In genomic region chr2:109218087-109218791, GRCh38 we compare ENCODE assay signal across 8 cellular contexts.
DNase-seq lines count a peak whose midpoint lies in the region; ATAC-seq, FAIRE-seq and TF ChIP-seq lines count a peak whose summit lies in the region.

No MANE protein-coding gene starts in this region.

- ATAC-seq in HG03064 (IDR thresholded peaks at IDR 0.05; ENCODE audit: low read depth, unreplicated experiment) = peak; percentile 48
- ATAC-seq in stimulated activated effector memory CD8-positive, alpha-beta T cell treated with anti-CD3 and anti-CD28 coated beads, Interleukin-12 subunit alpha, Interleukin-12 subunit beta, amount 100 ng/mL, for 72 hours = no peak

- DNase-seq in NCI-H2171 treated with DMSO at 0.1 percent for 48 hours (lab: John Stamatoyannopoulos, UW) = peak; percentile 65
- DNase-seq in NCI-H2171 (lab: John Stamatoyannopoulos, UW) = no peak
- DNase-seq in astrocyte of the spinal cord (ENCODE audit: low read depth, low spot score) = peak; percentile 61
- DNase-seq in stimulated activated effector memory CD8-positive, alpha-beta T cell treated with anti-CD3 and anti-CD28 coated beads, Interleukin-12 subunit alpha, Interleukin-12 subunit beta, amount 100 ng/mL, for 72 hours (ENCODE audit: low spot score in 2 of 2) = no peak
- no peak for DNase-seq in RCC 7860 (ENCODE audit: low spot score)
- DNase-seq in NCI-H82 (lab: John Stamatoyannopoulos, UW) = no peak
- DNase-seq in SK-N-DZ (ENCODE audit: low spot score) = no peak

- TF ChIP-seq CTCF in astrocyte of the spinal cord (IDR thresholded peaks at IDR 0.05; ENCODE audit: low read depth, low read length) = no peak

- H3K4me3 ChIP-seq in astrocyte of the spinal cord (ENCODE audit: low read depth, low read length) = no peak overlapping the region

- peaks cover 55% of the 10 kb centered on the region for H3K4me1 Mint-ChIP-seq in stimulated activated effector memory CD8-positive, alpha-beta T cell treated with anti-CD3 and anti-CD28 coated beads, Interleukin-12 subunit alpha, Interleukin-12 subunit beta, amount 100 ng/mL, for 72 hours

- no peaks in the 10 kb centered on the region for H3K9me3 Mint-ChIP-seq in stimulated activated effector memory CD8-positive, alpha-beta T cell treated with anti-CD3 and anti-CD28 coated beads, Interleukin-12 subunit alpha, Interleukin-12 subunit beta, amount 100 ng/mL, for 72 hours

- no peak for FAIRE-seq in RCC 7860 (lab: Jason Lieb, UNC)

- H3K4me3 Mint-ChIP-seq in stimulated activated effector memory CD8-positive, alpha-beta T cell treated with anti-CD3 and anti-CD28 coated beads, Interleukin-12 subunit alpha, Interleukin-12 subunit beta, amount 100 ng/mL, for 72 hours = peak overlapping the region; percentile 6

- peaks cover 14% of the 10 kb centered on the region for H3K36me3 Mint-ChIP-seq in stimulated activated effector memory CD8-positive, alpha-beta T cell treated with anti-CD3 and anti-CD28 coated beads, Interleukin-12 subunit alpha, Interleukin-12 subunit beta, amount 100 ng/mL, for 72 hours

- in situ Hi-C loops in astrocyte of the spinal cord (cut with HindIII; ENCODE audit: low sequenced_read_pairs) = no loop called here

- H3K27ac Mint-ChIP-seq in stimulated activated effector memory CD8-positive, alpha-beta T cell treated with anti-CD3 and anti-CD28 coated beads, Interleukin-12 subunit alpha, Interleukin-12 subunit beta, amount 100 ng/mL, for 72 hours = no peak overlapping the region

Comparison
In these comparisons a context has a peak if more than half of its experiments do, and no peak if none do; other contexts are left out.
1. DNase-seq: peak in NCI-H2171 treated with DMSO at 0.1 percent for 48 hours (single experiment) and astrocyte of the spinal cord (single experiment); none in NCI-H2171 (single experiment), stimulated activated effector memory CD8-positive, alpha-beta T cell treated with anti-CD3 and anti-CD28 coated beads, Interleukin-12 subunit alpha, Interleukin-12 subunit beta, amount 100 ng/mL, for 72 hours (0 of 2), RCC 7860 (single experiment), NCI-H82 (single experiment) and SK-N-DZ (single experiment).